In the genomic region with DNA sequence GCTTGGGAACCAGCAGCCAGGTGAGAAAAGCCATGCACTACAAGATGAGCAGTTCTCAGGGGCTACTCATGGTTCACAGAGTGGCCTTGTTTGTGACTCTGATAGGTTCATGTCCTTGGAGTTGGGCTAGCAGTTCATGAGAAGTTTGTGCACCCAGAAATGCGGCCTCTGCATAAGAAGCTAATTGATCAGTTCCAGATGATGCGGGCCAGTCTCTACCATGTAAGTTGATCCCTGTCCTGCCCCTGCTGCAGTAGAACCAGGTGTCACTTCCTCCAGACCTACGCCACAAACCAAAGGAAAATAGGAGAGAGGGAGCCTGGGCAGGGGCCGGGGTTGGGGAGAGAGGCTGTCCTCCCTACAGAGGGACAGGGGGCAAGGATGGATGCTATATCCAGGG, we compare ENCODE assay signal across 21 cellular contexts.
"Had no signal": no experiment of that assay in that cellular context is flagged by ENCODE, and none has a peak within 500 bp of the region (broad histone marks: within the 10 kb centered on the region; RNA-seq: fewer than 3 reads in every experiment).

No MANE protein-coding gene starts in this region.

- H3K27me3 Mint-ChIP-seq: dendritic cell treated with granulocyte-macrophage colony-stimulating factor and Interleukin-4, amounts not matched to agents 40 ng/mL and 50 ng/mL, for 4 days; effector memory CD8-positive, alpha-beta T cell; naive thymus-derived CD4-positive, alpha-beta T cell had no signal

- H3K27ac Mint-ChIP-seq: dendritic cell treated with granulocyte-macrophage colony-stimulating factor and Interleukin-4, amounts not matched to agents 40 ng/mL and 50 ng/mL, for 4 days; endodermal cell; naive thymus-derived CD4-positive, alpha-beta T cell had no signal

- H3K27ac ChIP-seq: colonic mucosa, epithelial cell of prostate, esophagus squamous epithelium, gastrocnemius medialis, heart right ventricle, left lung, lower lobe of right lung had no signal

- H3K4me3 ChIP-seq: colonic mucosa, esophagus squamous epithelium, gastrocnemius medialis, heart right ventricle, left lung, lower lobe of right lung had no signal

- DNase-seq: colonic mucosa; cortex of kidney; effector CD8-positive, alpha-beta T cell; effector memory CD8-positive, alpha-beta T cell; endodermal cell; erythroblast; esophagus squamous epithelium; foreskin melanocyte; gastrocnemius medialis; glutamatergic neuron; heart right ventricle; hippocampal formation; left cardiac atrium; left lung; left ventricle myocardium superior; lower lobe of right lung; mesenchymal stem cell; midbrain; naive thymus-derived CD4-positive, alpha-beta T cell had no signal

- H3K9me3 Mint-ChIP-seq: dendritic cell treated with granulocyte-macrophage colony-stimulating factor and Interleukin-4, amounts not matched to agents 40 ng/mL and 50 ng/mL, for 4 days; effector memory CD8-positive, alpha-beta T cell; endodermal cell; naive thymus-derived CD4-positive, alpha-beta T cell had no signal

- H3K4me3 Mint-ChIP-seq: dendritic cell treated with granulocyte-macrophage colony-stimulating factor and Interleukin-4, amounts not matched to agents 40 ng/mL and 50 ng/mL, for 4 days; effector memory CD8-positive, alpha-beta T cell; endodermal cell; naive thymus-derived CD4-positive, alpha-beta T cell had no signal
